Comparison of ENCODE assay signal across 14 cellular contexts in the genomic region with DNA sequence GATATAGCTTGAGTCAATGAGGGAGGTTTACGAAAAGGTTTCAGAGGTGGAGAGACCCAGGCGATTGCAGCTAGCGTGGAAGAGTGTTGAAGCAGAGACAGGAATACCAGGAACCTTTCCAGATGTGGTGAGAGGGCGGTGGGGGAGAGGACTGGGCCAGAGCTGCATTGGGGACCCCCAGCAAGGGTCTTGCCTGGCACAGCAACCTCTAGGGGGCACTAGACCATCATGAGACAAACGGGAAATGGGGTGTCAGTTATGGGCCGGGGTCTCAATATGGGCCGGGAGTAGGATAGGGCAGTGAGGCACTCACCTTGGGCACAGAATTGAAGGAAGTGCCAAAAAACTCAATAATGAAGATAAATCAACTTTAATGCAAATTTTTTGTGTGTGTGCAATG. TPM values are rescaled to one million over a fixed set of nuclear protein-coding genes. Genes with fewer than 3 reads are reported as not detected.
DNase-seq lines count a peak whose midpoint lies in the region; ATAC-seq and TF ChIP-seq lines count a peak whose summit lies in the region.
"Had no signal": no experiment of that assay in that cellular context is flagged by ENCODE, and none has a peak within 500 bp of the region (broad histone marks: within the 10 kb centered on the region; RNA-seq: fewer than 3 reads in every experiment).

No MANE protein-coding gene starts in this region.

- H3K36me3 Mint-ChIP-seq in mesothelial cell of epicardium: no peaks in the 10 kb centered on the region
- H3K36me3 Mint-ChIP-seq: activated naive CD8-positive, alpha-beta T cell treated with anti-CD3 and anti-CD28 coated beads, Interleukin-2, amount 10 ng/mL, durations not matched to agents 7 days and 5 days had no signal

- H3K4me1 ChIP-seq in HEK293 (ENCODE audit: control insufficient read depth, insufficient read depth, low read length) (peaks cover 15% of the 10 kb centered on the region), thyroid gland (peaks cover 12 to 16% of the 10 kb centered on the region in 2 donors)

- no peaks in the 10 kb centered on the region; the same call in 1 of the 2 replicates for H3K9me3 ChIP-seq in HEK293 (ENCODE audit: control insufficient read depth, insufficient read depth, low read depth, low read length)
- H3K9me3 ChIP-seq in thyroid gland: no peaks in the 10 kb centered on the region
- H3K9me3 ChIP-seq: left ventricle myocardium inferior, pancreas had no signal

- POLR2A ChIA-PET in BJ (lab: Charles Lee): no interaction called here
- POLR2A ChIA-PET in HEK293 (lab: Yijun Ruan, JAX): interaction anchor here (0.8 to 0.9 kb wide), 2 partner anchors 14 to 15 kb away, joined by 4 read pairs; no protein-coding TSS in a partner anchor

- no peak overlapping the region for H3K27ac ChIP-seq in HEK293 (ENCODE audit: extremely low read depth, low read depth, low read length)
- H3K27ac ChIP-seq in thyroid gland: no peak overlapping the region
- H3K27ac ChIP-seq: left ventricle myocardium inferior, pancreas had no signal

- peaks cover 5% of the 10 kb centered on the region for H3K27me3 ChIP-seq in BJ (ENCODE audit: control insufficient read depth, insufficient read depth, low read length)
- no peaks in the 10 kb centered on the region for H3K27me3 ChIP-seq in thyroid gland
- H3K27me3 ChIP-seq: pancreas had no signal

- TF ChIP-seq POLR2A in thyroid gland (IDR thresholded peaks at IDR 0.05): no peak

- H3K36me3 ChIP-seq in BJ (ENCODE audit: control insufficient read depth, insufficient read depth, low read length) (no peaks in the 10 kb centered on the region), HEK293 (ENCODE audit: control insufficient read depth in 2 of 2, insufficient read depth in 1 of 2, low read length in 2 of 2) (peaks cover 6 to 11% of the 10 kb centered on the region in 2 experiments), thyroid gland (no peaks in the 10 kb centered on the region)
- H3K36me3 ChIP-seq: left ventricle myocardium inferior, pancreas had no signal

- DNase-seq in BJ (ENCODE audit: low read depth): no peak
- DNase-seq in astrocyte of the spinal cord (ENCODE audit: low read depth, low spot score): no peak
- no peak for DNase-seq in mesothelial cell of epicardium (ENCODE audit: low spot score in 2 of 2, unreplicated experiment in 2 of 2)
- DNase-seq in COR-L47 (lab: John Stamatoyannopoulos, UW): no peak
- DNase-seq in RPMI8226: no peak
- no peak for DNase-seq in thyroid gland
- DNase-seq: activated naive CD8-positive, alpha-beta T cell treated with anti-CD3 and anti-CD28 coated beads, Interleukin-2, amount 10 ng/mL, durations not matched to agents 7 days and 5 days; left ventricle myocardium inferior; stimulated activated naive CD4-positive, alpha-beta T cell treated with Interleukin-2 at 50 U/mL for 16 hours had no signal

- TF ChIP-seq CTCF in BJ (IDR thresholded peaks at IDR 0.05; ENCODE audit: insufficient read depth, low read depth, low read length): 0 out of 2 replicates have a peak, but pooled peaks have one; percentile 4
- TF ChIP-seq CTCF in HEK293 (tag by site-specific recombination; IDR thresholded peaks at IDR 0.05): no peak; the same call in 1 of the 2 replicates
- peak; percentile 26 for TF ChIP-seq CTCF in astrocyte of the spinal cord (IDR thresholded peaks at IDR 0.05; ENCODE audit: low read depth, low read length)
- no peak for TF ChIP-seq CTCF in mesothelial cell of epicardium (IDR thresholded peaks at IDR 0.05; ENCODE audit: unreplicated experiment)
- peak in 1 of 6 experiments; percentile 11 for TF ChIP-seq CTCF in thyroid gland (IDR thresholded peaks at IDR 0.05)

- peak overlapping the region; percentile 13 for H3K4me3 Mint-ChIP-seq in mesothelial cell of epicardium
- H3K4me3 Mint-ChIP-seq: activated naive CD8-positive, alpha-beta T cell treated with anti-CD3 and anti-CD28 coated beads, Interleukin-2, amount 10 ng/mL, durations not matched to agents 7 days and 5 days had no signal

- no peak for ATAC-seq in GM18858 (IDR thresholded peaks at IDR 0.05; ENCODE audit: unreplicated experiment)
- ATAC-seq: pancreas had no signal

- no peak overlapping the region for H3K27ac Mint-ChIP-seq in mesothelial cell of epicardium
- H3K27ac Mint-ChIP-seq: activated naive CD8-positive, alpha-beta T cell treated with anti-CD3 and anti-CD28 coated beads, Interleukin-2, amount 10 ng/mL, durations not matched to agents 7 days and 5 days had no signal

- peaks cover 27% of the 10 kb centered on the region for H3K27me3 Mint-ChIP-seq in mesothelial cell of epicardium (ENCODE audit: low read depth)

- WGBS in thyroid gland, 2 donors: 75 to 79% methylated on average over 7 of the region's 7 CpGs

- peaks cover 2% of the 10 kb centered on the region for H3K4me1 Mint-ChIP-seq in mesothelial cell of epicardium
- H3K4me1 Mint-ChIP-seq: activated naive CD8-positive, alpha-beta T cell treated with anti-CD3 and anti-CD28 coated beads, Interleukin-2, amount 10 ng/mL, durations not matched to agents 7 days and 5 days had no signal

- H3K4me3 ChIP-seq in BJ (ENCODE audit: low read depth, low read length) (no peak overlapping the region), HEK293 (ENCODE audit: low read depth, low read length) (no peak overlapping the region), astrocyte of the spinal cord (ENCODE audit: low read depth, low read length) (no peak overlapping the region), thyroid gland (replicated peaks in 1 of 3) (no peak overlapping the region)
- H3K4me3 ChIP-seq: dorsolateral prefrontal cortex, left ventricle myocardium inferior, pancreas had no signal

- intact Hi-C loops in thyroid gland (cut with DNase I): no loop called here

- in situ Hi-C loops in astrocyte of the spinal cord (cut with HindIII; ENCODE audit: low sequenced_read_pairs): no loop called here

- no peaks in the 10 kb centered on the region for H3K9me3 Mint-ChIP-seq in mesothelial cell of epicardium
- H3K9me3 Mint-ChIP-seq: activated naive CD8-positive, alpha-beta T cell treated with anti-CD3 and anti-CD28 coated beads, Interleukin-2, amount 10 ng/mL, durations not matched to agents 7 days and 5 days had no signal

- CTCF ChIA-PET in BJ (lab: Yijun Ruan, JAX) (interaction anchor here (0.6 to 1.2 kb wide), 4 partner anchors 9 to 67 kb away, joined by 3 to 5 read pairs (median 4); no protein-coding TSS in a partner anchor), HEK293 (lab: Yijun Ruan, JAX) (interaction anchor here (1.1 to 12.3 kb wide), 8 partner anchors 8 to 251 kb away, joined by 3 to 154 read pairs (median 6); no protein-coding TSS in a partner anchor)

TF ChIP-seq in HEK293, 187 proteins besides CTCF, POLR2A, EP300 and RAD21 (continues in another document):
- TF ChIP-seq ZNF214 (tag by site-specific recombination; IDR thresholded peaks at IDR 0.05; ENCODE audit: borderline replicate concordance) (no peak), ZNF169 (tag by site-specific recombination; IDR thresholded peaks at IDR 0.05) (no peak), GLIS2 (tag by site-specific recombination; IDR thresholded peaks at IDR 0.05) (peak; percentile 58), YY2 (tag by site-specific recombination; IDR thresholded peaks at IDR 0.05) (no peak)
- TF ChIP-seq, protein P1, sequence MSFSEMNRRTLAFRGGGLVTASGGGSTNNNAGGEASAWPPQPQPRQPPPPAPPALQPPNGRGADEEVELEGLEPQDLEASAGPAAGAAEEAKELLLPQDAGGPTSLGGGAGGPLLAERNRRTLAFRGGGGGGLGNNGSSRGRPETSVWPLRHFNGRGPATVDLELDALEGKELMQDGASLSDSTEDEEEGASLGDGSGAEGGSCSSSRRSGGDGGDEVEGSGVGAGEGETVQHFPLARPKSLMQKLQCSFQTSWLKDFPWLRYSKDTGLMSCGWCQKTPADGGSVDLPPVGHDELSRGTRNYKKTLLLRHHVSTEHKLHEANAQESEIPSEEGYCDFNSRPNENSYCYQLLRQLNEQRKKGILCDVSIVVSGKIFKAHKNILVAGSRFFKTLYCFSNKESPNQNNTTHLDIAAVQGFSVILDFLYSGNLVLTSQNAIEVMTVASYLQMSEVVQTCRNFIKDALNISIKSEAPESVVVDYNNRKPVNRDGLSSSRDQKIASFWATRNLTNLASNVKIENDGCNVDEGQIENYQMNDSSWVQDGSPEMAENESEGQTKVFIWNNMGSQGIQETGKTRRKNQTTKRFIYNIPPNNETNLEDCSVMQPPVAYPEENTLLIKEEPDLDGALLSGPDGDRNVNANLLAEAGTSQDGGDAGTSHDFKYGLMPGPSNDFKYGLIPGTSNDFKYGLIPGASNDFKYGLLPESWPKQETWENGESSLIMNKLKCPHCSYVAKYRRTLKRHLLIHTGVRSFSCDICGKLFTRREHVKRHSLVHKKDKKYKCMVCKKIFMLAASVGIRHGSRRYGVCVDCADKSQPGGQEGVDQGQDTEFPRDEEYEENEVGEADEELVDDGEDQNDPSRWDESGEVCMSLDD (tag by site-specific recombination; IDR thresholded peaks at IDR 0.05): 0 out of 2 replicates have a peak, but pooled peaks have one; percentile 22
- TF ChIP-seq, protein P2, sequence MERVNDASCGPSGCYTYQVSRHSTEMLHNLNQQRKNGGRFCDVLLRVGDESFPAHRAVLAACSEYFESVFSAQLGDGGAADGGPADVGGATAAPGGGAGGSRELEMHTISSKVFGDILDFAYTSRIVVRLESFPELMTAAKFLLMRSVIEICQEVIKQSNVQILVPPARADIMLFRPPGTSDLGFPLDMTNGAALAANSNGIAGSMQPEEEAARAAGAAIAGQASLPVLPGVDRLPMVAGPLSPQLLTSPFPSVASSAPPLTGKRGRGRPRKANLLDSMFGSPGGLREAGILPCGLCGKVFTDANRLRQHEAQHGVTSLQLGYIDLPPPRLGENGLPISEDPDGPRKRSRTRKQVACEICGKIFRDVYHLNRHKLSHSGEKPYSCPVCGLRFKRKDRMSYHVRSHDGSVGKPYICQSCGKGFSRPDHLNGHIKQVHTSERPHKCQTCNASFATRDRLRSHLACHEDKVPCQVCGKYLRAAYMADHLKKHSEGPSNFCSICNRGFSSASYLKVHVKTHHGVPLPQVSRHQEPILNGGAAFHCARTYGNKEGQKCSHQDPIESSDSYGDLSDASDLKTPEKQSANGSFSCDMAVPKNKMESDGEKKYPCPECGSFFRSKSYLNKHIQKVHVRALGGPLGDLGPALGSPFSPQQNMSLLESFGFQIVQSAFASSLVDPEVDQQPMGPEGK (tag by site-specific recombination; IDR thresholded peaks at IDR 0.05): 0 out of 2 replicates have a peak, but pooled peaks have one; percentile 29

RNA-seq across cellular contexts. Expression of a gene that starts 2.1 kb away (rescaled TPM):
- 11.5 and 16.1 TPM in 2 replicates for polyA plus RNA-seq in BJ (2011; rRNA removed)
- 6.9 and 9.5 TPM in 2 replicates for polyA minus RNA-seq in BJ (2011; rRNA and poly(A)+ RNA removed)
- total RNA-seq in mesothelial cell of epicardium: 28.3 to 34.1 TPM (median 29.5 TPM) in 3 replicates
- total RNA-seq in thyroid gland: 10 to 100 TPM; 33.3 to 49.9 (median 39.0) TPM

RNA-seq across cellular contexts. Expression of a gene that starts 33.6 kb away (rescaled TPM):
- not detected in 2 replicates for polyA plus RNA-seq in BJ (2011; rRNA removed)
- not detected in 2 replicates for polyA minus RNA-seq in BJ (2011; rRNA and poly(A)+ RNA removed)
- 0.91 to 1.1 TPM (median 0.92 TPM) in 3 replicates for total RNA-seq in mesothelial cell of epicardium
- 1 to 10 TPM in 1 of 4 donors, under 1 TPM in 3; 0.29 to 2.7 (median 0.78) TPM for total RNA-seq in thyroid gland
- total RNA-seq: activated naive CD8-positive, alpha-beta T cell treated with anti-CD3 and anti-CD28 coated beads, Interleukin-2, amount 10 ng/mL, durations not matched to agents 7 days and 5 days; left ventricle myocardium inferior; RPMI7951 had no signal

Comparison
In these comparisons a context has a peak if more than half of its experiments do, and no peak if none do; other contexts are left out.
1. CTCF ChIP-seq: peak in BJ (single experiment) and astrocyte of the spinal cord (single experiment); none in HEK293 (single experiment) and mesothelial cell of epicardium (single experiment).